Comparison of ENCODE assay signal across 9 cellular contexts in the genomic region with DNA sequence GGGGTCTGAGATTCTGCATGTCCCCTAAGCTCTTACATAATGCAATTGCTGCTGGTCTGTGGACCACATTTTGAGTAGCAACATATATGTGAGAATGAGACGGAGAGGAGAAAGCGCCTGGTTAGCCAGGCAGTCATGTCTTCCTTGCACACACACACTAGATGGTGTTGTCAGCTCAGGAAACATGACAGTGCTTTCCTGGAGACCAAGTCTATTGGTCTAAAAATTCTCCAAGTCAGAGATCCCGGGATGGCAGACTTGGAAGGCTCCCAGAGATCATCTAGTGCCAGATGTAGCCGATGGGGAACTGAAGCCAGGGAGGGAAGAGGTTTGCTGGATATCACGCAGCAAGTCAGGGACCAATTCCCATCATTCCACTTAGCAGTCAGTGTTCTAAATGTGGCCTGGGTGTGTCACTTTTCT. TPM values are rescaled to one million over a fixed set of nuclear protein-coding genes. Genes with fewer than 3 reads are reported as not detected.
DNase-seq lines count a peak whose midpoint lies in the region; ATAC-seq and TF ChIP-seq lines count a peak whose summit lies in the region.
"Had no signal": no experiment of that assay in that cellular context is flagged by ENCODE, and none has a peak within 500 bp of the region (broad histone marks: within the 10 kb centered on the region; RNA-seq: fewer than 3 reads in every experiment).

No MANE protein-coding gene starts in this region.

- no peaks in the 10 kb centered on the region for H3K79me1 ChIP-seq in mesendoderm (ENCODE audit: low read length)

- H2BK15ac ChIP-seq in mesendoderm (replicated peaks; ENCODE audit: low read depth) = no peak overlapping the region

- H3K36me3 Mint-ChIP-seq in CD8-positive, alpha-beta memory T cell = peaks cover 0 to 5% (median 1%) of the 10 kb centered on the region in 3 donors

- H3K56ac ChIP-seq in mesendoderm (ENCODE audit: low read length) = no peak overlapping the region

- H3K79me2 ChIP-seq in mesendoderm (ENCODE audit: control insufficient read depth, insufficient read depth, low read length) = no peaks in the 10 kb centered on the region

- H3K27me3 Mint-ChIP-seq in CD8-positive, alpha-beta memory T cell = peaks cover 12 to 56% of the 10 kb centered on the region in 2 donors

- H3K9me3 ChIP-seq in CD8-positive, alpha-beta memory T cell (ENCODE audit: low read length) = no peaks in the 10 kb centered on the region

- peaks cover 0 to 9% (median 3%) of the 10 kb centered on the region in 5 donors for H3K9me3 Mint-ChIP-seq in CD8-positive, alpha-beta memory T cell

- no peak overlapping the region for H3K4me2 ChIP-seq in mesendoderm (ENCODE audit: low read length)

- H3K27ac ChIP-seq in dorsolateral prefrontal cortex = no peak overlapping the region
- no peak overlapping the region for H3K27ac ChIP-seq in mesendoderm (ENCODE audit: low read depth, low read length)
- H3K27ac ChIP-seq in CD8-positive, alpha-beta memory T cell (ENCODE audit: low read depth, low read length) = no peak overlapping the region

- H3K4me1 ChIP-seq in mesendoderm (ENCODE audit: control insufficient read depth, low read depth, low read length) = peaks cover 4% of the 10 kb centered on the region
- no peaks in the 10 kb centered on the region for H3K4me1 ChIP-seq in CD8-positive, alpha-beta memory T cell (ENCODE audit: insufficient read depth, low read length)

- CTCF ChIA-PET in CD8-positive, alpha-beta memory T cell (lab: Charles Lee) = interaction anchor here (1.0 kb wide), 1 partner anchor 12 kb away, joined by 3 read pairs; no protein-coding TSS in a partner anchor

- H3K27me3 ChIP-seq in dorsolateral prefrontal cortex (peaks cover 0 to 4% (median 0%) of the 10 kb centered on the region in 45 donors), mesendoderm (ENCODE audit: insufficient read depth, low read length, poor library complexity) (no peaks in the 10 kb centered on the region)
- H3K27me3 ChIP-seq in CD8-positive, alpha-beta memory T cell (ENCODE audit: insufficient read depth, low read length, poor library complexity, severe bottlenecking) = no peaks in the 10 kb centered on the region

- POLR2A ChIA-PET in CD8-positive, alpha-beta memory T cell (lab: Charles Lee) = no interaction called here

- H4K5ac ChIP-seq in mesendoderm (ENCODE audit: low read length) = no peak overlapping the region

- peak in 54 of 56 donors; percentile 31 to 84 (median 64) for TF ChIP-seq CTCF in dorsolateral prefrontal cortex (IDR thresholded peaks at IDR 0.05 in 54 of 56, conservative IDR thresholded peaks at IDR 0.05 in 2 of 56; ENCODE audit: low read depth in 1 of 56, partially characterized antibody in 56 of 56)

- no peak overlapping the region for H3K4me3 Mint-ChIP-seq in CD8-positive, alpha-beta memory T cell
- H3K4me3 Mint-ChIP-seq: central memory CD8-positive, alpha-beta T cell had no signal

- H3K4ac ChIP-seq in mesendoderm (ENCODE audit: low read depth, low read length) = no peak overlapping the region

- peak; percentile 91 for DNase-seq in COLO829 (ENCODE audit: low spot score)
- DNase-seq in NCI-H226 = peak; percentile 64
- DNase-seq in dorsolateral prefrontal cortex = peak in 8 of 10 donors; percentile 23 to 69 (median 47)
- peak; percentile 67 for DNase-seq in mesendoderm
- DNase-seq in activated gamma-delta T cell treated with Interleukin-2 at 50 U/mL for 16 hours = no peak
- DNase-seq in CD8-positive, alpha-beta memory T cell = no peak

- no peak overlapping the region for H2BK5ac ChIP-seq in mesendoderm (ENCODE audit: low read length)

- no peak overlapping the region for H2BK120ac ChIP-seq in mesendoderm (ENCODE audit: low read depth, low read length)

- peak overlapping the region in 1 of 8 donors; percentile 39 for H3K27ac Mint-ChIP-seq in CD8-positive, alpha-beta memory T cell

- no peak overlapping the region for H2AK5ac ChIP-seq in mesendoderm (ENCODE audit: low read length)

- no peak overlapping the region for H4K8ac ChIP-seq in mesendoderm (ENCODE audit: low read depth, low read length)

- no peaks in the 10 kb centered on the region for H3K36me3 ChIP-seq in mesendoderm (ENCODE audit: control insufficient read depth, insufficient read depth, low read length)
- H3K36me3 ChIP-seq in CD8-positive, alpha-beta memory T cell (ENCODE audit: insufficient read depth, low read length) = no peaks in the 10 kb centered on the region

- no peak overlapping the region for H3K9ac ChIP-seq in mesendoderm (ENCODE audit: low read length)

- H3K18ac ChIP-seq in mesendoderm (ENCODE audit: low read length) = no peak overlapping the region

- ATAC-seq in HG02852 (IDR thresholded peaks at IDR 0.05; ENCODE audit: unreplicated experiment) = no peak
- ATAC-seq in GM18861 (IDR thresholded peaks at IDR 0.05; ENCODE audit: unreplicated experiment) = no peak

- H3K4me1 Mint-ChIP-seq in CD8-positive, alpha-beta memory T cell = no peaks in the 10 kb centered on the region
- H3K4me1 Mint-ChIP-seq: central memory CD8-positive, alpha-beta T cell had no signal

- no peak overlapping the region for H3K4me3 ChIP-seq in dorsolateral prefrontal cortex
- no peak overlapping the region for H3K4me3 ChIP-seq in mesendoderm (ENCODE audit: low read length)
- H3K4me3 ChIP-seq in CD8-positive, alpha-beta memory T cell (ENCODE audit: low read length) = no peak overlapping the region

- intact Hi-C loops in dorsolateral prefrontal cortex (cut with DNase I) = loop anchor here in 1 of 2 donors (1.0 to 2.0 kb wide), 2 partner anchors 138 to 280 kb away; no protein-coding TSS in a partner anchor

- no CpG with 5 or more reads among the region's 5 CpGs for WGBS in mesendoderm (ENCODE audit: extremely low coverage, insufficient coverage, low lambda C conversion rate)

- no peak overlapping the region for H3K23ac ChIP-seq in mesendoderm (ENCODE audit: low read length)

RNA-seq across cellular contexts. Expression of a gene that starts 53.4 kb away (rescaled TPM):
- total RNA-seq in dorsolateral prefrontal cortex = 1 to 10 TPM; 1.6 to 9.7 (median 3.9) TPM
- 5.1 TPM for polyA plus RNA-seq in mesendoderm (2013, experiment 1 of 2)
- 5.4 TPM for polyA plus RNA-seq in mesendoderm (2013, experiment 2 of 2)
- 1 to 10 TPM; 4.7 to 4.9 TPM for total RNA-seq in CD8-positive, alpha-beta memory T cell
- 5.2 TPM for polyA plus RNA-seq in CD8-positive, alpha-beta memory T cell

Comparison
In these comparisons a context has a peak if more than half of its experiments do, and no peak if none do; other contexts are left out.
1. DNase-seq: peak in COLO829 (single experiment), NCI-H226 (single experiment), dorsolateral prefrontal cortex (8 of 10) and mesendoderm (single experiment); none in activated gamma-delta T cell treated with Interleukin-2 at 50 U/mL for 16 hours (single experiment) and CD8-positive, alpha-beta memory T cell (0 of 5).